Comparison of ENCODE assay signal across 8 cellular contexts in genomic region chr4:78775278-78776030, GRCh38. TPM values are rescaled to one million over a fixed set of nuclear protein-coding genes. Genes with fewer than 3 reads are reported as not detected.
DNase-seq lines count a peak whose midpoint lies in the region; ATAC-seq and TF ChIP-seq lines count a peak whose summit lies in the region.

No MANE protein-coding gene starts in this region.

- TF ChIP-seq CTCF in fibroblast of the aortic adventitia (IDR thresholded peaks at IDR 0.05; ENCODE audit: insufficient read depth, low read length) (no peak), nephron (IDR thresholded peaks at IDR 0.05; ENCODE audit: unreplicated experiment in 3 of 3) (no peak)

- ATAC-seq in GM21447 (IDR thresholded peaks at IDR 0.05; ENCODE audit: unreplicated experiment) = peak; percentile 46
- ATAC-seq in stimulated activated naive CD8-positive, alpha-beta T cell treated with anti-CD3 and anti-CD28 coated beads, Interleukin-15, Interleukin-2, amounts not matched to agents 100 U/mL and 50 U/mL, for 24 hours = peak; percentile 72

- H3K9me3 Mint-ChIP-seq in nephron = no peaks in the 10 kb centered on the region

- H3K4me3 Mint-ChIP-seq in nephron = peak overlapping the region; percentile 96 to 97 (median 97)

- no peaks in the 10 kb centered on the region for H3K36me3 Mint-ChIP-seq in nephron (ENCODE audit: low read depth)

- no peaks in the 10 kb centered on the region for H3K27me3 Mint-ChIP-seq in nephron (ENCODE audit: low read depth)

- peaks cover 13% of the 10 kb centered on the region for H3K4me1 Mint-ChIP-seq in nephron

- no peaks in the 10 kb centered on the region for H3K36me3 ChIP-seq in HUES6 (ENCODE audit: control insufficient read depth, insufficient read depth, low read length)

- H3K9me3 ChIP-seq in HUES6 (ENCODE audit: control insufficient read depth, insufficient read depth, low read depth, low read length) = no peaks in the 10 kb centered on the region

- peaks cover 28% of the 10 kb centered on the region for H3K4me1 ChIP-seq in HUES6 (ENCODE audit: control insufficient read depth, insufficient read depth, low read length)

- DNase-seq in DMS153 treated with DMSO at 0.1 percent for 48 hours (lab: John Stamatoyannopoulos, UW; ENCODE audit: unreplicated experiment) = peak; percentile 86
- peak; percentile 73 for DNase-seq in RPMI7951 (ENCODE audit: low read depth)
- peak; percentile 82 for DNase-seq in activated effector memory CD4-positive, alpha-beta T cell treated with Interleukin-2 at 50 U/mL for 16 hours
- DNase-seq in fibroblast of the aortic adventitia (ENCODE audit: low read depth) = peak; percentile 81
- DNase-seq in stimulated activated naive CD8-positive, alpha-beta T cell treated with anti-CD3 and anti-CD28 coated beads, Interleukin-15, Interleukin-2, amounts not matched to agents 100 U/mL and 50 U/mL, for 24 hours = peak; percentile 88

- peak overlapping the region; percentile 79 for H3K4me3 ChIP-seq in HUES6 (ENCODE audit: low read depth, low read length)
- H3K4me3 ChIP-seq in fibroblast of the aortic adventitia (ENCODE audit: low read depth, low read length) = peak overlapping the region; percentile 92

- H3K27ac Mint-ChIP-seq in nephron = peak overlapping the region; percentile 94 to 99 (median 99)

- H3K9ac ChIP-seq in HUES6 (ENCODE audit: low read length) = peak overlapping the region; percentile 99

- H3K27ac ChIP-seq in HUES6 (ENCODE audit: low read depth, low read length) = peak overlapping the region; percentile 99

- H3K27me3 ChIP-seq in HUES6 (ENCODE audit: control insufficient read depth, insufficient read depth, low read length) = no peaks in the 10 kb centered on the region

RNA-seq across cellular contexts. Expression of gene BMP2K, which starts 0.7 kb away (rescaled TPM):
- total RNA-seq in RPMI7951 (2014; rRNA removed; shearing (Covaris generic)) = 29.7 and 45.3 TPM in 2 replicates
- total RNA-seq in fibroblast of the aortic adventitia (ENCODE audit: low replicate concordance) = 28.4 and 85.1 TPM in 2 replicates

Comparison
In these comparisons a context has a peak if more than half of its experiments do, and no peak if none do; other contexts are left out.
1. Peak in every context shown above with its lines: DNase-seq, ATAC-seq, H3K4me3 ChIP-seq and H3K27ac ChIP-seq.